Comparison of ENCODE assay signal across 9 cellular contexts in the genomic region with DNA sequence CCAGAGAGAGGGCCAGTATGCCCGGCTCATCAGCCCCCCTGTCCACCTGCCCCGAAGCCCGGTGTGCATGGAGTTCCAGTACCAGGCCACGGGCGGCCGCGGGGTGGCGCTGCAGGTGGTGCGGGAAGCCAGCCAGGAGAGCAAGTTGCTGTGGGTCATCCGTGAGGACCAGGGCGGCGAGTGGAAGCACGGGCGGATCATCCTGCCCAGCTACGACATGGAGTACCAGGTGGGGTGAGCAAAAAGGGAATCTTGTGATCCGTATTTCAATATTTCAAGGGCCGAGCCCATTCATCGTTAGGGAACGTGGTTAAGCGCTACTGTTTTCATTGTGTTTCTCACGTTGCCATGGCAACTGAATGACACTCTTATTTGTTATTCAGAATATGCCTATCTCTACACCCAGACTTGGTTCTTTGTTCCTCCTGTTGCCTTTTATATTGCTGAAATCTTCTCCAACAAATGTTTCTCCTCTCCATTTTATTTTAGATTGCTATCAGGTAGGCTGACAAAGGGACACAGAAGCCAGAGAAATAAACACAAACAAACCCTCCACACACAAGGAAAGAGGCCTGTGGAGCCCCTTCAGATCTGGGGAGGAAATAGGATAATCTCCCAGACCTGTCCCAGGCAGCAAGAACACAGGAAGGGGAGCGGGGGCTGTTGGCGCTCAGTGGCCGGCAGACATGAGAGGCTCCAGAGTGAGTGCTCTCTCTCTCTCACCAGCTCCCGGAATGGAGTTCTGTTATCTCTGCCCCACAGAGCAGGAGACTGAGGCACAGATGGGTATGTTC.
A peak's percentile ranks its signal among the peaks of the same experiment; 100 is the strongest.
DNase-seq lines count a peak whose midpoint lies in the region; ATAC-seq and TF ChIP-seq lines count a peak whose summit lies in the region.
"Had no signal": no experiment of that assay in that cellular context is flagged by ENCODE, and none has a peak within 500 bp of the region (broad histone marks: within the 10 kb centered on the region; RNA-seq: fewer than 3 reads in every experiment).

No MANE protein-coding gene starts in this region.

- no peaks in the 10 kb centered on the region for H3K9me3 ChIP-seq in colonic mucosa
- H3K9me3 ChIP-seq: Caco-2 had no signal

- no peak overlapping the region for H3K9ac ChIP-seq in colonic mucosa (ENCODE audit: low read depth in 2 of 2, low read length in 2 of 2)

- H3K36me3 ChIP-seq in colonic mucosa, result no peaks in the 10 kb centered on the region

- H3K4me1 ChIP-seq in colonic mucosa, result no peaks in the 10 kb centered on the region

- peak; percentile 56 for TF ChIP-seq CTCF in colonic mucosa (IDR thresholded peaks at IDR 0.05)

- H3K27ac ChIP-seq in colonic mucosa (no peak overlapping the region), substantia nigra (ENCODE audit: low read depth, low read length, poor library complexity, severe bottlenecking) (peak overlapping the region; percentile 11)

- intact Hi-C loops in colonic mucosa (cut with DNase I), result loop anchor here (10.0 kb wide), 1 partner anchor 161 kb away; no protein-coding TSS in a partner anchor
- intact Hi-C loops in left colon (cut with DNase I, micrococcal nuclease), result loop anchor here in 1 of 2 donors (5.0 kb wide), 1 partner anchor 77 kb away; no protein-coding TSS in a partner anchor

- DNase-seq in NCI-H524 (lab: John Stamatoyannopoulos, UW), result peak; percentile 11 to 54
- DNase-seq in NCI-H524 treated with DMSO at 0.1 percent for 48 hours (lab: John Stamatoyannopoulos, UW), result no peak
- DNase-seq in NCI-H774 (lab: John Stamatoyannopoulos, UW), result peak; percentile 67
- DNase-seq in colonic mucosa, result peak; percentile 74
- DNase-seq in left colon, result peak; percentile 58 to 72
- peak in 38 of 49 donors; percentile 7 to 69 (median 32) for DNase-seq in substantia nigra (lab: John Stamatoyannopoulos, UW)

- H3K4me3 ChIP-seq in colonic mucosa, result no peak overlapping the region

- no peaks in the 10 kb centered on the region for H3K27me3 ChIP-seq in colonic mucosa

- peak; percentile 76 for ATAC-seq in left colon
- no peak for ATAC-seq in GM18868 (IDR thresholded peaks at IDR 0.05; ENCODE audit: unreplicated experiment)
- no peak for ATAC-seq in GM19467 (IDR thresholded peaks at IDR 0.05; ENCODE audit: unreplicated experiment)
